ENCODE assay signal across 1 cellular context in genomic region chr3:196969660-196970546, GRCh38.
TF ChIP-seq lines count a peak whose summit lies in the region.

No MANE protein-coding gene starts in this region.

TF ChIP-seq in HepG2, 621 proteins besides CTCF, POLR2A, EP300 and RAD21 (continued from another document and continues in another):
- TF ChIP-seq ZNF280B (CRISPR knock-in tag; IDR thresholded peaks at IDR 0.05; ENCODE audit: borderline replicate concordance) (no peak), WIZ (CRISPR knock-in tag; IDR thresholded peaks at IDR 0.05) (no peak), NR2C2 (CRISPR knock-in tag; IDR thresholded peaks at IDR 0.05; ENCODE audit: borderline replicate concordance) (no peak), ZNF704 (CRISPR knock-in tag; IDR thresholded peaks at IDR 0.05; ENCODE audit: borderline replicate concordance) (no peak), ZNF776 (CRISPR knock-in tag; IDR thresholded peaks at IDR 0.05) (0 out of 2 replicates have a peak, but pooled peaks have one; percentile 76), JUND (CRISPR knock-in tag; IDR thresholded peaks at IDR 0.05) (no peak), ZNF770 (CRISPR knock-in tag; IDR thresholded peaks at IDR 0.05) (peak; percentile 87), ZNF230 (CRISPR knock-in tag; IDR thresholded peaks at IDR 0.05) (no peak), ZNF766 (CRISPR knock-in tag; IDR thresholded peaks at IDR 0.05; ENCODE audit: borderline replicate concordance) (peak; percentile 92; the same call in 1 of the 2 replicates), ZNF891 (CRISPR knock-in tag; IDR thresholded peaks at IDR 0.05) (no peak), ZSCAN5A (CRISPR knock-in tag; IDR thresholded peaks at IDR 0.05; ENCODE audit: borderline replicate concordance) (no peak), HNRNPUL1 (IDR thresholded peaks at IDR 0.05; ENCODE audit: low read depth, low read length) (no peak), NFE2L1 (CRISPR knock-in tag; IDR thresholded peaks at IDR 0.05; ENCODE audit: borderline replicate concordance) (no peak), REPIN1 (CRISPR knock-in tag; IDR thresholded peaks at IDR 0.05; ENCODE audit: borderline replicate concordance, low read depth) (no peak), EEA1 (CRISPR knock-in tag; IDR thresholded peaks at IDR 0.05; ENCODE audit: borderline replicate concordance) (no peak), ELF4 (CRISPR knock-in tag; IDR thresholded peaks at IDR 0.05; ENCODE audit: borderline replicate concordance) (no peak), ZNF790 (CRISPR knock-in tag; IDR thresholded peaks at IDR 0.05; ENCODE audit: borderline replicate concordance) (peak; percentile 57; the same call in 1 of the 2 replicates), SP1 (IDR thresholded peaks at IDR 0.05) (no peak), SP1 (CRISPR knock-in tag; IDR thresholded peaks at IDR 0.05) (no peak), FLYWCH1 (CRISPR knock-in tag; IDR thresholded peaks at IDR 0.05) (no peak; the same call in 1 of the 2 replicates), FOXA1 (IDR thresholded peaks at IDR 0.05) (no peak), FOXA1 (CRISPR knock-in tag; IDR thresholded peaks at IDR 0.05) (no peak), ZNF639 (CRISPR knock-in tag; conservative IDR thresholded peaks at IDR 0.05) (no peak), ZBTB25 (CRISPR knock-in tag; IDR thresholded peaks at IDR 0.05) (no peak), ETV5 (CRISPR knock-in tag; IDR thresholded peaks at IDR 0.05; ENCODE audit: borderline replicate concordance) (no peak), ZGPAT (CRISPR knock-in tag; IDR thresholded peaks at IDR 0.05) (no peak), GZF1 (CRISPR knock-in tag; IDR thresholded peaks at IDR 0.05) (no peak), ZNF652 (CRISPR knock-in tag; IDR thresholded peaks at IDR 0.05; ENCODE audit: borderline replicate concordance, low read depth) (no peak), ZFP41 (CRISPR knock-in tag; IDR thresholded peaks at IDR 0.05; ENCODE audit: borderline replicate concordance) (no peak), PPARG (CRISPR knock-in tag; conservative IDR thresholded peaks at IDR 0.05) (no peak), KDM2A (CRISPR knock-in tag; IDR thresholded peaks at IDR 0.05; ENCODE audit: borderline replicate concordance, low read depth) (peak; percentile 29), DMTF1 (CRISPR knock-in tag; IDR thresholded peaks at IDR 0.05) (no peak), CBX2 (IDR thresholded peaks at IDR 0.05; ENCODE audit: low read depth, low read length) (no peak), CBX2 (CRISPR knock-in tag; IDR thresholded peaks at IDR 0.05; ENCODE audit: low read depth) (no peak), RORA (CRISPR knock-in tag; IDR thresholded peaks at IDR 0.05) (no peak), TMF1 (CRISPR knock-in tag; IDR thresholded peaks at IDR 0.05; ENCODE audit: low read depth) (peak; percentile 55), AKAP8 (CRISPR knock-in tag; IDR thresholded peaks at IDR 0.05) (peak; percentile 80), ZSCAN12 (CRISPR knock-in tag; IDR thresholded peaks at IDR 0.05) (no peak), DDIT3 (CRISPR knock-in tag; IDR thresholded peaks at IDR 0.05) (no peak), ATF3 (CRISPR knock-in tag; IDR thresholded peaks at IDR 0.05) (no peak), SIX1 (CRISPR knock-in tag; IDR thresholded peaks at IDR 0.05; ENCODE audit: borderline replicate concordance) (no peak), HDAC1 (CRISPR knock-in tag; IDR thresholded peaks at IDR 0.05) (0 out of 2 replicates have a peak, but pooled peaks have one; percentile 27), ASH2L (IDR thresholded peaks at IDR 0.05; ENCODE audit: insufficient read length, low read depth, low read length) (no peak), ZNF18 (CRISPR knock-in tag; IDR thresholded peaks at IDR 0.05; ENCODE audit: insufficient replicate concordance) (no peak), IRX3 (CRISPR knock-in tag; IDR thresholded peaks at IDR 0.05; ENCODE audit: borderline replicate concordance, low read depth) (no peak), ZSCAN25 (CRISPR knock-in tag; IDR thresholded peaks at IDR 0.05) (no peak; the same call in none of the 2 replicates), ZHX1 (CRISPR knock-in tag; IDR thresholded peaks at IDR 0.05; ENCODE audit: low read depth) (0 out of 2 replicates have a peak, but pooled peaks have one; percentile 64), HDAC2 (CRISPR knock-in tag; IDR thresholded peaks at IDR 0.05) (no peak), ZNF232 (CRISPR knock-in tag; IDR thresholded peaks at IDR 0.05; ENCODE audit: borderline replicate concordance) (no peak; the same call in 1 of the 2 replicates)
